8 cellular contexts compared by ENCODE assay signal in genomic region chr3:124834723-124835718, GRCh38. TPM values are rescaled to one million over a fixed set of nuclear protein-coding genes. Genes with fewer than 3 reads are reported as not detected.
A peak's percentile ranks its signal among the peaks of the same experiment; 100 is the strongest.
DNase-seq lines count a peak whose midpoint lies in the region; ATAC-seq, FAIRE-seq and TF ChIP-seq lines count a peak whose summit lies in the region.

No MANE protein-coding gene starts in this region.

- H4K20me1 ChIP-seq in osteoblast (ENCODE audit: insufficient read depth, low read length): no peaks in the 10 kb centered on the region

- no peaks in the 10 kb centered on the region for H3K27me3 ChIP-seq in esophagus (ENCODE audit: control insufficient read depth in 1 of 2, insufficient read depth in 2 of 2, low read length in 2 of 2)
- H3K27me3 ChIP-seq in osteoblast (ENCODE audit: insufficient read depth, low read length): no peaks in the 10 kb centered on the region

- H3K4me2 ChIP-seq in osteoblast (ENCODE audit: insufficient read depth, low read length): peak overlapping the region; percentile 45

- no peak overlapping the region for H2AFZ ChIP-seq in osteoblast (ENCODE audit: low read length)

- no peaks in the 10 kb centered on the region for H3K9me3 ChIP-seq in esophagus (ENCODE audit: control insufficient read depth in 2 of 2, insufficient read depth in 1 of 2, low read depth in 1 of 2, low read length in 1 of 2)
- H3K9me3 ChIP-seq in osteoblast (ENCODE audit: low read depth, low read length): no peaks in the 10 kb centered on the region

- DNase-seq in AG10803 (ENCODE audit: low read depth) (peak; percentile 76), GM19239 (ENCODE audit: insufficient read length, low spot score) (peak; percentile 65), NCI-H524 treated with DMSO at 0.1 percent for 48 hours (lab: John Stamatoyannopoulos, UW) (peak; percentile 33), activated T-cell treated with anti-CD3 and anti-CD28 coated beads for 24 hours (ENCODE audit: low read depth) (peak; percentile 41), osteoblast (ENCODE audit: insufficient read length, low spot score, missing footprints) (no peak), ureter (ENCODE audit: low spot score) (peak; percentile 64)

- peaks cover 68% of the 10 kb centered on the region for H3K79me2 ChIP-seq in osteoblast (ENCODE audit: insufficient read depth, low read length)

- H3K27ac ChIP-seq in esophagus (ENCODE audit: low read depth in 2 of 2, low read length in 1 of 2) (peak overlapping the region; percentile 20 to 71), osteoblast (ENCODE audit: low read depth, low read length) (peak overlapping the region; percentile 87)

- H3K4me3 ChIP-seq in AG10803 (ENCODE audit: low read length) (no peak overlapping the region), esophagus (ENCODE audit: low read depth in 1 of 2, low read length in 2 of 2) (no peak overlapping the region), osteoblast (ENCODE audit: insufficient read depth, low read length) (no peak overlapping the region)

- peaks cover 3 to 21% of the 10 kb centered on the region in 2 donors for H3K4me1 ChIP-seq in esophagus (ENCODE audit: control insufficient read depth in 2 of 2, insufficient read depth in 2 of 2, low read length in 1 of 2)
- H3K4me1 ChIP-seq in osteoblast (ENCODE audit: insufficient read depth, low read length): peaks cover 64% of the 10 kb centered on the region

- TF ChIP-seq CTCF in AG10803 (conservative IDR thresholded peaks at IDR 0.05; ENCODE audit: low read length) (no peak), osteoblast (IDR thresholded peaks at IDR 0.05; ENCODE audit: extremely low read depth, low read depth, low read length) (no peak)

- FAIRE-seq in GM19239 (lab: Jason Lieb, UNC): peak; percentile 73

- peaks cover 0 to 8% of the 10 kb centered on the region in 2 donors for H3K36me3 ChIP-seq in esophagus (ENCODE audit: control insufficient read depth in 2 of 2, insufficient read depth in 2 of 2, low read length in 1 of 2)
- H3K36me3 ChIP-seq in osteoblast (ENCODE audit: insufficient read depth, low read length): peaks cover 26% of the 10 kb centered on the region

- WGBS in esophagus, 2 donors: 29 to 32% methylated on average over 20 of the region's 20 CpGs

- peak; percentile 95 for ATAC-seq in HG03354 (IDR thresholded peaks at IDR 0.05; ENCODE audit: poor library complexity, severe bottlenecking, unreplicated experiment)

RNA-seq across cellular contexts. Expression of gene ITGB5, which starts 52.1 kb away (rescaled TPM):
- polyA plus RNA-seq in esophagus: 10 to 100 TPM; 19.5 to 39.6 TPM
- total RNA-seq in osteoblast: 400 and 433 TPM in 2 replicates
- total RNA-seq in ureter: 57.7 TPM
